In genomic region chr3:188421151-188421821, GRCh38 we compare ENCODE assay signal across 8 cellular contexts.
DNase-seq lines count a peak whose midpoint lies in the region; ATAC-seq and TF ChIP-seq lines count a peak whose summit lies in the region.

No MANE protein-coding gene starts in this region.

- ATAC-seq in GM19372 (IDR thresholded peaks at IDR 0.05; ENCODE audit: low read depth, unreplicated experiment) (peak; percentile 25), HG03342 (IDR thresholded peaks at IDR 0.05; ENCODE audit: unreplicated experiment) (peak; percentile 41)

- H3K4me3 ChIP-seq in coronary artery, result peak overlapping the region; percentile 13

- TF ChIP-seq CTCF in coronary artery (IDR thresholded peaks at IDR 0.05), result no peak

- no peak for DNase-seq in coronary artery (ENCODE audit: low spot score)
- peak; percentile 83 for DNase-seq in stromal cell of bone marrow (ENCODE audit: low read depth)
- no peak for DNase-seq in occipital lobe (lab: John Stamatoyannopoulos, UW)
- DNase-seq in NK-92 treated with Interleukin-12 subunit alpha and Interleukin-12 subunit beta, amount 100 ng/mL, for 24 hours (lab: John Stamatoyannopoulos, UW), result no peak
- DNase-seq in NCI-H510A treated with DMSO at 0.1 percent for 48 hours (lab: John Stamatoyannopoulos, UW), result no peak
- no peak for DNase-seq in pons (ENCODE audit: low spot score)

- H3K27ac ChIP-seq in coronary artery, result peak overlapping the region; percentile 67 to 78
